Comparison of ENCODE assay signal across 11 cellular contexts in genomic region chr12:6959376-6960290, GRCh38. TPM values are rescaled to one million over a fixed set of nuclear protein-coding genes. Genes with fewer than 3 reads are reported as not detected.
A peak's percentile ranks its signal among the peaks of the same experiment; 100 is the strongest.
DNase-seq lines count a peak whose midpoint lies in the region; ATAC-seq and TF ChIP-seq lines count a peak whose summit lies in the region.
"Had no signal": no experiment of that assay in that cellular context is flagged by ENCODE, and none has a peak within 500 bp of the region (broad histone marks: within the 10 kb centered on the region; RNA-seq: fewer than 3 reads in every experiment).

No MANE protein-coding gene starts in this region.

- H3K36me3 Mint-ChIP-seq in stimulated activated effector memory CD8-positive, alpha-beta T cell treated with anti-CD3 and anti-CD28 coated beads, Interleukin-12 subunit alpha, Interleukin-12 subunit beta, amount 100 ng/mL, for 72 hours, result peaks cover 90% of the 10 kb centered on the region
- H3K36me3 Mint-ChIP-seq in endothelial cell (ENCODE audit: low read depth, unreplicated experiment), result peaks cover 5% of the 10 kb centered on the region

- no peak for TF ChIP-seq CTCF in hepatocyte (IDR thresholded peaks at IDR 0.05; ENCODE audit: poor library complexity)
- no peak for TF ChIP-seq CTCF in endothelial cell (IDR thresholded peaks at IDR 0.05; ENCODE audit: unreplicated experiment)

- peaks cover 15% of the 10 kb centered on the region for H3K79me2 ChIP-seq in hepatocyte

- H3K4me1 ChIP-seq in duodenal mucosa (ENCODE audit: control insufficient read depth in 1 of 2, insufficient read depth in 2 of 2, low read length in 2 of 2), result peaks cover 63 to 84% of the 10 kb centered on the region in 2 donors
- H3K4me1 ChIP-seq in hepatocyte (ENCODE audit: insufficient read depth), result peaks cover 10% of the 10 kb centered on the region

- H3K9me3 Mint-ChIP-seq in stimulated activated effector memory CD8-positive, alpha-beta T cell treated with anti-CD3 and anti-CD28 coated beads, Interleukin-12 subunit alpha, Interleukin-12 subunit beta, amount 100 ng/mL, for 72 hours, result no peaks in the 10 kb centered on the region
- no peaks in the 10 kb centered on the region for H3K9me3 Mint-ChIP-seq in endothelial cell (ENCODE audit: unreplicated experiment)

- H3K9me3 ChIP-seq in duodenal mucosa (ENCODE audit: control insufficient read depth in 1 of 2, low read length in 2 of 2) (no peaks in the 10 kb centered on the region), hepatocyte (ENCODE audit: low read depth) (no peaks in the 10 kb centered on the region)
- H3K9me3 ChIP-seq: HAP-1 had no signal

- ATAC-seq in GM19395 (IDR thresholded peaks at IDR 0.05; ENCODE audit: unreplicated experiment), result peak; percentile 27
- ATAC-seq in stimulated activated effector memory CD8-positive, alpha-beta T cell treated with anti-CD3 and anti-CD28 coated beads, Interleukin-12 subunit alpha, Interleukin-12 subunit beta, amount 100 ng/mL, for 72 hours, result no peak

- H3K27me3 ChIP-seq in duodenal mucosa (ENCODE audit: control insufficient read depth in 1 of 2, insufficient read depth in 2 of 2, low read length in 2 of 2) (no peaks in the 10 kb centered on the region), hepatocyte (no peaks in the 10 kb centered on the region)

- H3K4me2 ChIP-seq in hepatocyte, result no peak overlapping the region

- H3K27ac ChIP-seq in duodenal mucosa (ENCODE audit: low read depth, low read length) (peak overlapping the region; percentile 70), hepatocyte (no peak overlapping the region)

- peak overlapping the region; percentile 80 for H3K4me3 Mint-ChIP-seq in stimulated activated effector memory CD8-positive, alpha-beta T cell treated with anti-CD3 and anti-CD28 coated beads, Interleukin-12 subunit alpha, Interleukin-12 subunit beta, amount 100 ng/mL, for 72 hours
- H3K4me3 Mint-ChIP-seq in endothelial cell (ENCODE audit: unreplicated experiment), result no peak overlapping the region

- DNase-seq in Kasumi-1 (lab: John Stamatoyannopoulos, UW) (peak; percentile 56 to 72), hepatocyte (ENCODE audit: low spot score) (no peak), endothelial cell (ENCODE audit: low spot score) (no peak), NCI-H1436 treated with DMSO at 0.1 percent for 48 hours (lab: John Stamatoyannopoulos, UW) (no peak)
- no peak for DNase-seq in stimulated activated effector memory CD8-positive, alpha-beta T cell treated with anti-CD3 and anti-CD28 coated beads, Interleukin-12 subunit alpha, Interleukin-12 subunit beta, amount 100 ng/mL, for 72 hours (ENCODE audit: low spot score in 2 of 2)
- DNase-seq in stimulated activated CD4-positive, alpha-beta T cell treated with anti-CD3 and anti-CD28 coated beads, Interleukin-4, amount 100 ng/mL, for 4 hours, result no peak

- H3K4me1 Mint-ChIP-seq in stimulated activated effector memory CD8-positive, alpha-beta T cell treated with anti-CD3 and anti-CD28 coated beads, Interleukin-12 subunit alpha, Interleukin-12 subunit beta, amount 100 ng/mL, for 72 hours, result peaks cover 87% of the 10 kb centered on the region
- H3K4me1 Mint-ChIP-seq in endothelial cell (ENCODE audit: unreplicated experiment), result peaks cover 30% of the 10 kb centered on the region

- peaks cover 13 to 36% of the 10 kb centered on the region in 2 donors for H3K36me3 ChIP-seq in duodenal mucosa (ENCODE audit: control insufficient read depth in 1 of 2, insufficient read depth in 2 of 2, low read length in 2 of 2)
- no peaks in the 10 kb centered on the region for H3K36me3 ChIP-seq in hepatocyte (replicated peaks; ENCODE audit: insufficient read depth, low read depth)

- no peak overlapping the region for H2AFZ ChIP-seq in hepatocyte

- H3K9me2 ChIP-seq in hepatocyte (replicated peaks; ENCODE audit: insufficient read depth), result no peaks in the 10 kb centered on the region

- 97% methylated on average over 28 of the region's 33 CpGs for WGBS in hepatocyte (ENCODE audit: low lambda C conversion rate, missing lambda C conversion rate)

- H3K27me3 Mint-ChIP-seq in endothelial cell (ENCODE audit: unreplicated experiment), result peaks cover 13% of the 10 kb centered on the region

- H4K20me1 ChIP-seq in hepatocyte (ENCODE audit: insufficient read depth, poor library complexity, severe bottlenecking), result no peaks in the 10 kb centered on the region

- peak overlapping the region; percentile 99 for H3K27ac Mint-ChIP-seq in stimulated activated effector memory CD8-positive, alpha-beta T cell treated with anti-CD3 and anti-CD28 coated beads, Interleukin-12 subunit alpha, Interleukin-12 subunit beta, amount 100 ng/mL, for 72 hours
- H3K27ac Mint-ChIP-seq in endothelial cell (ENCODE audit: unreplicated experiment), result no peak overlapping the region

- peak overlapping the region in 1 of 2 donors; percentile 27 for H3K4me3 ChIP-seq in duodenal mucosa (ENCODE audit: low read depth in 1 of 2, low read length in 2 of 2)
- H3K4me3 ChIP-seq in hepatocyte, result no peak overlapping the region
- H3K4me3 ChIP-seq: HAP-1 had no signal

- no peak overlapping the region for H3K9ac ChIP-seq in duodenal mucosa (ENCODE audit: low read depth in 1 of 2, low read length in 2 of 2)

RNA-seq across cellular contexts. Expression of gene PTPN6, which starts 8.5 kb away (rescaled TPM):
- total RNA-seq in hepatocyte, result 14.5 and 17.2 TPM in 2 replicates
- 20.8 and 25.4 TPM in 2 replicates for polyA plus RNA-seq in hepatocyte
- total RNA-seq in endothelial cell (ENCODE audit: unreplicated experiment), result 22.1 TPM

RNA-seq across cellular contexts. Expression of gene PHB2, which starts 10.8 kb away (rescaled TPM):
- total RNA-seq in hepatocyte (186 and 197 TPM in 2 replicates), endothelial cell (ENCODE audit: unreplicated experiment) (288 TPM)
- 142 and 143 TPM in 2 replicates for polyA plus RNA-seq in hepatocyte

RNA-seq across cellular contexts. Expression of gene EMG1, which starts 11.1 kb away (rescaled TPM):
- total RNA-seq in hepatocyte (24.3 and 26.8 TPM in 2 replicates), endothelial cell (ENCODE audit: unreplicated experiment) (37.3 TPM)
- 50.3 and 51.8 TPM in 2 replicates for polyA plus RNA-seq in hepatocyte

RNA-seq across cellular contexts. Expression of gene C12orf57, which starts 15.8 kb away (rescaled TPM):
- 219 and 289 TPM in 2 replicates for total RNA-seq in hepatocyte
- polyA plus RNA-seq in hepatocyte, result 217 and 219 TPM in 2 replicates
- total RNA-seq in endothelial cell (ENCODE audit: unreplicated experiment), result 225 TPM

RNA-seq across cellular contexts. Expression of gene RNU7-1, which starts 16.0 kb away (rescaled TPM):
- total RNA-seq in hepatocyte, result not detected in 2 replicates
- not detected in 2 replicates for polyA plus RNA-seq in hepatocyte
- not detected for total RNA-seq in endothelial cell (ENCODE audit: unreplicated experiment)
- total RNA-seq: epithelial cell of proximal tubule; T-helper 1 cell treated with Interleukin-12 subunit alpha and Interleukin-12 subunit beta and Interleukin-4 antibody, amounts not matched to agents 30 ng/mL and 1 ng/mL, for 36 hours had no signal

Comparison
In these comparisons a context has a peak if more than half of its experiments do, and no peak if none do; other contexts are left out.
1. DNase-seq: peak in Kasumi-1 (2 of 2); none in stimulated activated effector memory CD8-positive, alpha-beta T cell treated with anti-CD3 and anti-CD28 coated beads, Interleukin-12 subunit alpha, Interleukin-12 subunit beta, amount 100 ng/mL, for 72 hours (0 of 2), hepatocyte (single experiment), endothelial cell (single experiment), stimulated activated CD4-positive, alpha-beta T cell treated with anti-CD3 and anti-CD28 coated beads, Interleukin-4, amount 100 ng/mL, for 4 hours (0 of 2) and NCI-H1436 treated with DMSO at 0.1 percent for 48 hours (single experiment).